3 cellular contexts compared by ENCODE assay signal in the genomic region with DNA sequence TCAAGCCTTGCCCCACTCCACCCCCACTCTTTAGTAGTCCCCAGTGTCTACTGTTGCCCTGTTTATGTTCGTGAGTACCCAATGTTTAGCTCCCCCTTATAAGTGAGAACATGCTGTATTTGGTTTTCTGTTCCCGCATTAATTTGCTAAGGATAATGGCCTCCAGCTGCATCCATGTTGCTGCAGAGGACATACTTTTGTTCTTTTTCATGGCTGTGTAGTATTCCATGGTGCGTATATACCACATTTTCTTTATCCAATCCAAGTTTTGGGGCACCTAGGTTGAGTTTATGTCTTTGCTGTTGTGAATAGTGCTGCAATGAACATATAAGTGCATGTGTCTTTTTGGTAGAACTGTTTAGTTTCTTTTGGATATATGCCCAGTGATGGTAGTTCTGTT.
TF ChIP-seq lines count a peak whose summit lies in the region.

No MANE protein-coding gene starts in this region.

TF ChIP-seq in HEK293, 187 proteins besides CTCF, POLR2A, EP300 and RAD21:
- TF ChIP-seq ZNF146 (tag by site-specific recombination; IDR thresholded peaks at IDR 0.05), result peak; percentile 95
- no peak for TF ChIP-seq ZNF571 (tag by site-specific recombination; IDR thresholded peaks at IDR 0.05)

TF ChIP-seq in K562, 482 proteins besides CTCF, POLR2A, EP300 and RAD21:
- TF ChIP-seq BCOR (IDR thresholded peaks at IDR 0.05), result 0 out of 2 replicates have a peak, but pooled peaks have one; percentile 37
- TF ChIP-seq EGR1 (conservative IDR thresholded peaks at IDR 0.05), result no peak
- peak; percentile 27 for TF ChIP-seq RBM25 (IDR thresholded peaks at IDR 0.05; ENCODE audit: low read depth, low read length, severe bottlenecking)
- TF ChIP-seq KDM1A (IDR thresholded peaks at IDR 0.05), result peak in 1 of 2 experiments; percentile 40; a peak in 2 of 4 replicates
- no peak for TF ChIP-seq COPS2 (conservative IDR thresholded peaks at IDR 0.05)
- TF ChIP-seq PTTG1 (tag; IDR thresholded peaks at IDR 0.05; ENCODE audit: low read depth), result no peak
- no peak for TF ChIP-seq ZSCAN29 (IDR thresholded peaks at IDR 0.05)
- peak; percentile 99 for TF ChIP-seq ZNF146 (CRISPR knock-in tag; IDR thresholded peaks at IDR 0.05; ENCODE audit: unreplicated experiment)

TF ChIP-seq in H1, 55 proteins besides CTCF, POLR2A, EP300 and RAD21:
- TF ChIP-seq KDM1A (IDR thresholded peaks at IDR 0.05; ENCODE audit: borderline replicate concordance, low read length) (peak; percentile 67; the same call in 1 of the 2 replicates), BRCA1 (IDR thresholded peaks at IDR 0.05; ENCODE audit: low read depth, low read length) (no peak), PHF8 (conservative IDR thresholded peaks at IDR 0.05; ENCODE audit: low read depth, low read length) (no peak), TEAD4 (IDR thresholded peaks at IDR 0.05; ENCODE audit: low read depth, low read length) (no peak), YY1 (IDR thresholded peaks at IDR 0.05; ENCODE audit: low read depth, low read length) (no peak), CBX8 (IDR thresholded peaks at IDR 0.05; ENCODE audit: borderline replicate concordance, low read depth, low read length) (no peak)
